ENCODE assay signal across 8 cellular contexts in genomic region chr21:45018131-45019075, GRCh38. TPM values are rescaled to one million over a fixed set of nuclear protein-coding genes. Genes with fewer than 3 reads are reported as not detected.
DNase-seq lines count a peak whose midpoint lies in the region; ATAC-seq, FAIRE-seq and TF ChIP-seq lines count a peak whose summit lies in the region.
"Had no signal": no experiment of that assay in that cellular context is flagged by ENCODE, and none has a peak within 500 bp of the region (broad histone marks: within the 10 kb centered on the region; RNA-seq: fewer than 3 reads in every experiment).

No MANE protein-coding gene starts in this region.

- H3K9ac ChIP-seq in HUES48 (ENCODE audit: low read depth, low read length) (no peak overlapping the region), adipocyte (ENCODE audit: low read length) (peak overlapping the region; percentile 63)

- no peaks in the 10 kb centered on the region for H3K9me3 ChIP-seq in HUES48 (ENCODE audit: control insufficient read depth, insufficient read depth, low read length)
- H3K9me3 ChIP-seq in adipocyte (ENCODE audit: control insufficient read depth, low read length): peaks cover 10% of the 10 kb centered on the region
- H3K9me3 ChIP-seq in spleen: peaks cover 0 to 8% (median 2%) of the 10 kb centered on the region in 8 donors
- H3K9me3 ChIP-seq: neutrophil had no signal

- H3K36me3 ChIP-seq in HUES48 (ENCODE audit: control insufficient read depth, insufficient read depth, low read length): no peaks in the 10 kb centered on the region
- H3K36me3 ChIP-seq in adipocyte (ENCODE audit: control insufficient read depth, insufficient read depth, low read length, severe bottlenecking): no peaks in the 10 kb centered on the region
- no peaks in the 10 kb centered on the region for H3K36me3 ChIP-seq in spleen
- H3K36me3 ChIP-seq: neutrophil had no signal

- FAIRE-seq in frontal cortex (lab: Jason Lieb, UNC): no peak

- intact Hi-C loops in left ventricle myocardium superior (cut with micrococcal nuclease) (no loop called here), spleen (cut with DNase I; ENCODE audit: low total_unique reads) (no loop called here)

- H3K27me3 ChIP-seq in HUES48 (ENCODE audit: control insufficient read depth, insufficient read depth, low read length): peaks cover 40% of the 10 kb centered on the region
- H3K27me3 ChIP-seq in adipocyte (replicated peaks; ENCODE audit: control insufficient read depth, insufficient read depth, low read length): no peaks in the 10 kb centered on the region
- peaks cover 0 to 67% (median 20%) of the 10 kb centered on the region in 7 donors for H3K27me3 ChIP-seq in spleen (replicated peaks in 1 of 7)

- H3K27ac ChIP-seq in HUES48 (ENCODE audit: low read depth, low read length) (no peak overlapping the region), spleen (peak overlapping the region in 6 of 8 donors; percentile 52 to 81 (median 70))
- H3K27ac ChIP-seq: neutrophil had no signal

- ATAC-seq in left ventricle myocardium superior (peak; percentile 54), GM21447 (IDR thresholded peaks at IDR 0.05; ENCODE audit: unreplicated experiment) (no peak)

- WGBS in spleen, 5 donors: 9 to 32% (median 16%) methylated on average over 18 to 97 of the region's 101 CpGs

- peak; percentile 47 for DNase-seq in adipocyte (ENCODE audit: low read depth)
- DNase-seq in left ventricle myocardium superior: peak; percentile 56
- peak; percentile 68 for DNase-seq in spleen
- no peak for DNase-seq in frontal cortex (ENCODE audit: low spot score in 2 of 2)
- DNase-seq in activated CD8-positive, alpha-beta memory T cell treated with anti-CD3 and anti-CD28 coated beads, Interleukin-2, amount 50 U/mL, for 48 hours: no peak

- H3K4me1 ChIP-seq in HUES48 (ENCODE audit: control insufficient read depth, insufficient read depth, low read length) (0 out of 2 replicates have a peak, but pooled peaks cover 2% of the 10 kb centered on the region), adipocyte (ENCODE audit: control insufficient read depth, insufficient read depth, low read length) (peaks cover under 1% of the 10 kb centered on the region), spleen (peaks cover 7 to 51% (median 35%) of the 10 kb centered on the region in 6 donors)

- TF ChIP-seq POLR2A in spleen (IDR thresholded peaks at IDR 0.05): no peak

- H3K4me3 ChIP-seq in HUES48 (ENCODE audit: low read depth, low read length): peak overlapping the region; percentile 48; the same call in 1 of the 2 replicates
- no peak overlapping the region for H3K4me3 ChIP-seq in adipocyte (ENCODE audit: low read length)
- H3K4me3 ChIP-seq in spleen: peak overlapping the region in 7 of 8 donors; percentile 13 to 64 (median 29)

- no peak for TF ChIP-seq CTCF in spleen (IDR thresholded peaks at IDR 0.05 in 8 of 11, conservative IDR thresholded peaks at IDR 0.05 in 3 of 11)

RNA-seq across cellular contexts. Expression of gene ADARB1, which starts 56.0 kb away (rescaled TPM):
- total RNA-seq in left ventricle myocardium superior: 13.6 TPM
- 10 to 100 TPM; 26.0 to 50.8 (median 34.7) TPM for total RNA-seq in spleen
- polyA plus RNA-seq in spleen: 10 to 100 TPM in 2 of 3 donors, 1 to 10 TPM in 1; 9.1 to 16.9 (median 13.9) TPM
- 19.2 TPM for total RNA-seq in frontal cortex

Comparison
In these comparisons a context has a peak if more than half of its experiments do, and no peak if none do; other contexts are left out.
1. DNase-seq: peak in adipocyte (single experiment), left ventricle myocardium superior (single experiment) and spleen (single experiment); none in frontal cortex (0 of 2) and activated CD8-positive, alpha-beta memory T cell treated with anti-CD3 and anti-CD28 coated beads, Interleukin-2, amount 50 U/mL, for 48 hours (single experiment).